8 cellular contexts compared by ENCODE assay signal in the genomic region with DNA sequence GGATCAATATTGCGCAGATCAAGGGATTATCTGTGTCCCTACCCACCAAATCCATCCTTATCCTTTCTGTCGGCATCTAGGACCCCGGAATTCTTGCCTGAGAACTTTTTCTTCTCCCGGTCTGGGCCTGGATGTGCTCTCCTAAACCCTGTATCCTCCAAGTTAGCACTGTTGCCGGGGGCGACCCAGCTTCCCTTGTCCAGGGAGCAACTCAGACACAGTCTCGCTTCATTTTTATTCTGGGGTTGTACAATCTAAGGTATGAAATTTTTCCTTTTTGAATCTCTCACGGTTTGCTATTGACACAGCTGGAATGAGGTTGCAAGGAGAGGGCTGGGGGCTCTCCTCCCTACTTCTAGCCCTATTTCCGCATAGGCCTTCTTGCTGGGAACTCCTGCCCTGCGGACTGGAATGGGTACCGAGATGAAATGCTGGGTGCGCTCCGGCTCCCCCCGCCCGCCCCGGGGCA. TPM values are rescaled to one million over a fixed set of nuclear protein-coding genes. Genes with fewer than 3 reads are reported as not detected.
A peak's percentile ranks its signal among the peaks of the same experiment; 100 is the strongest.
DNase-seq lines count a peak whose midpoint lies in the region; ATAC-seq and TF ChIP-seq lines count a peak whose summit lies in the region.

No MANE protein-coding gene starts in this region.

- peaks cover 44% of the 10 kb centered on the region for H3K4me1 Mint-ChIP-seq in dendritic cell treated with granulocyte-macrophage colony-stimulating factor and Interleukin-4, amounts not matched to agents 40 ng/mL and 50 ng/mL, for 4 days (ENCODE audit: low read depth)
- H3K4me1 Mint-ChIP-seq in naive thymus-derived CD8-positive, alpha-beta T cell: peaks cover 26 to 52% (median 42%) of the 10 kb centered on the region in 4 donors

- no peak for ATAC-seq in naive thymus-derived CD8-positive, alpha-beta T cell
- no peak for ATAC-seq in left lobe of liver

- H3K4me3 ChIP-seq in LNCaP clone FGC (ENCODE audit: low read depth, low read length): peak overlapping the region; percentile 95

- H3K4me3 Mint-ChIP-seq in dendritic cell treated with granulocyte-macrophage colony-stimulating factor and Interleukin-4, amounts not matched to agents 40 ng/mL and 50 ng/mL, for 4 days: peak overlapping the region; percentile 92
- H3K4me3 Mint-ChIP-seq in naive thymus-derived CD8-positive, alpha-beta T cell: peak overlapping the region; percentile 96 to 100 (median 100)

- DNase-seq in GM03348 (ENCODE audit: low spot score) (peak; percentile 12), LNCaP clone FGC (ENCODE audit: low read depth) (no peak), NCI-H1694 treated with DMSO at 0.1 percent for 48 hours (lab: John Stamatoyannopoulos, UW) (no peak), left lobe of liver (ENCODE audit: low spot score) (no peak), cerebellum (ENCODE audit: low spot score) (no peak)
- no peak for DNase-seq in naive thymus-derived CD8-positive, alpha-beta T cell
- no peak for DNase-seq in activated CD8-positive, alpha-beta memory T cell treated with anti-CD3 and anti-CD28 coated beads for 24 hours

- no peaks in the 10 kb centered on the region for H3K9me3 Mint-ChIP-seq in dendritic cell treated with granulocyte-macrophage colony-stimulating factor and Interleukin-4, amounts not matched to agents 40 ng/mL and 50 ng/mL, for 4 days
- H3K9me3 Mint-ChIP-seq in naive thymus-derived CD8-positive, alpha-beta T cell: no peaks in the 10 kb centered on the region

- POLR2A ChIA-PET in naive thymus-derived CD8-positive, alpha-beta T cell (lab: Charles Lee): interaction anchor here (0.5 to 2.8 kb wide), 7 partner anchors 9 to 126 kb away, joined by 3 to 30 read pairs (median 11); partner anchors contain the start of genes APEX1, OSGEP and PARP2

- H3K27ac Mint-ChIP-seq in dendritic cell treated with granulocyte-macrophage colony-stimulating factor and Interleukin-4, amounts not matched to agents 40 ng/mL and 50 ng/mL, for 4 days: peak overlapping the region; percentile 91
- H3K27ac Mint-ChIP-seq in naive thymus-derived CD8-positive, alpha-beta T cell: peak overlapping the region; percentile 89 to 100 (median 98)

- intact Hi-C loops in dendritic cell treated with granulocyte-macrophage colony-stimulating factor and Interleukin-4, amounts not matched to agents 40 ng/mL and 50 ng/mL, for 4 days (cut with micrococcal nuclease): loop anchor here (1.0 to 2.0 kb wide), 2 partner anchors 8 to 14 kb away; partner anchors contain the start of genes APEX1, OSGEP and PIP4P1

- no peak for TF ChIP-seq CTCF in LNCaP clone FGC (IDR thresholded peaks at IDR 0.05; ENCODE audit: control insufficient read depth, extremely low read depth, insufficient read depth)

- H3K27me3 Mint-ChIP-seq in dendritic cell treated with granulocyte-macrophage colony-stimulating factor and Interleukin-4, amounts not matched to agents 40 ng/mL and 50 ng/mL, for 4 days: no peaks in the 10 kb centered on the region
- H3K27me3 Mint-ChIP-seq in naive thymus-derived CD8-positive, alpha-beta T cell: no peaks in the 10 kb centered on the region

- H3K36me3 Mint-ChIP-seq in dendritic cell treated with granulocyte-macrophage colony-stimulating factor and Interleukin-4, amounts not matched to agents 40 ng/mL and 50 ng/mL, for 4 days (ENCODE audit: low read depth): peaks cover 34% of the 10 kb centered on the region
- H3K36me3 Mint-ChIP-seq in naive thymus-derived CD8-positive, alpha-beta T cell: peaks cover 5 to 20% (median 8%) of the 10 kb centered on the region in 3 donors

RNA-seq across cellular contexts. Expression of gene PNP, which starts 0.4 kb away (rescaled TPM):
- 10 to 100 TPM; 64.6 to 65.7 TPM for total RNA-seq in naive thymus-derived CD8-positive, alpha-beta T cell
- 10 to 100 TPM; 32.2 to 57.9 (median 40.6) TPM for polyA plus RNA-seq in naive thymus-derived CD8-positive, alpha-beta T cell
- total RNA-seq in left lobe of liver (45.0 TPM), cerebellum (9.8 TPM)

RNA-seq across cellular contexts. Expression of gene PIP4P1, which starts 7.6 kb away (rescaled TPM):
- 10 to 100 TPM; 74.2 to 76.1 TPM for total RNA-seq in naive thymus-derived CD8-positive, alpha-beta T cell
- 10 to 100 TPM; 21.0 to 31.1 (median 21.3) TPM for polyA plus RNA-seq in naive thymus-derived CD8-positive, alpha-beta T cell
- total RNA-seq in left lobe of liver (11.7 TPM), cerebellum (17.1 TPM)

RNA-seq across cellular contexts. Expression of gene APEX1, which starts 13.8 kb away (rescaled TPM):
- total RNA-seq in naive thymus-derived CD8-positive, alpha-beta T cell: 100 to 1,000 TPM; 137 to 144 TPM
- 100 to 1,000 TPM; 125 to 176 (median 148) TPM for polyA plus RNA-seq in naive thymus-derived CD8-positive, alpha-beta T cell
- 50.9 TPM for total RNA-seq in left lobe of liver
- total RNA-seq in cerebellum: 33.4 TPM

RNA-seq across cellular contexts. Expression of gene OSGEP, which starts 14.2 kb away (rescaled TPM):
- 10 to 100 TPM; 82.5 to 89.2 TPM for total RNA-seq in naive thymus-derived CD8-positive, alpha-beta T cell
- 10 to 100 TPM; 38.8 to 43.3 (median 42.0) TPM for polyA plus RNA-seq in naive thymus-derived CD8-positive, alpha-beta T cell
- total RNA-seq in left lobe of liver (11.5 TPM), cerebellum (48.9 TPM)

RNA-seq across cellular contexts. Expression of gene KLHL33, which starts 32.8 kb away (rescaled TPM):
- total RNA-seq in naive thymus-derived CD8-positive, alpha-beta T cell: under 1 TPM; 0.52 to 0.57 TPM
- polyA plus RNA-seq in naive thymus-derived CD8-positive, alpha-beta T cell: under 1 TPM; 0.43 to 0.77 (median 0.43) TPM
- 0.20 TPM for total RNA-seq in left lobe of liver
- 0.18 TPM for total RNA-seq in cerebellum
